In the genomic region with DNA sequence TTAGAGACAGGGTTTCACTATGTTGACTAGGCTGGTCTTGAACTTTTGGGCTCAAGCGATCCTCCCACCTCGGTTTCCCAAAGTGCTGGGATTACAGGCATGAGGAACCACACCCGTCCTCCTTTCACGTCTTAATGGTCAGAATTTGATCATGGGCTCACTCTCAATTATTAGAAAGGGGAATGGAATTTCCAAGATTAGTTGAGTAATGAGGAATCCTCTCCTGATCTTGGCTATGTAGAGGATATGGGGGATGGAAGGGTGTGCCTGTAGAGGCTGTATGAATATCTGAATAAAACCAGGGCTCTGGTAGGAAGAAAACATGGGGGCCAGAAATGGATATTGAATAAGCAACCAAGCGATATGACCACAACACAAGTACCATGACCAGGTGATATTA, we compare ENCODE assay signal across 25 cellular contexts. TPM values are rescaled to one million over a fixed set of nuclear protein-coding genes. Genes with fewer than 3 reads are reported as not detected.
DNase-seq lines count a peak whose midpoint lies in the region; ATAC-seq and TF ChIP-seq lines count a peak whose summit lies in the region.
"Had no signal": no experiment of that assay in that cellular context is flagged by ENCODE, and none has a peak within 500 bp of the region (broad histone marks: within the 10 kb centered on the region; RNA-seq: fewer than 3 reads in every experiment).

No MANE protein-coding gene starts in this region.

- H3K27me3 Mint-ChIP-seq in effector memory CD8-positive, alpha-beta T cell: no peaks in the 10 kb centered on the region
- H3K27me3 Mint-ChIP-seq: activated CD8-positive, alpha-beta T cell treated with anti-CD3 and anti-CD28 coated beads for 36 hours; progenitor cell of endocrine pancreas had no signal

- DNase-seq in GM23248 (peak; percentile 85), SK-N-SH (no peak), fibroblast of pulmonary artery (ENCODE audit: low read depth) (peak; percentile 42), NCI-H748 (lab: John Stamatoyannopoulos, UW; ENCODE audit: unreplicated experiment) (no peak), DMS153 (lab: John Stamatoyannopoulos, UW) (no peak)
- DNase-seq in effector memory CD8-positive, alpha-beta T cell: no peak
- DNase-seq: activated CD8-positive, alpha-beta T cell treated with anti-CD3 and anti-CD28 coated beads for 36 hours; activated naive CD4-positive, alpha-beta T cell treated with Interleukin-2 at 50 U/mL for 16 hours; amygdala; Caco-2; heart left ventricle; immature natural killer cell; Karpas-422; mucosa of descending colon; NCI-H1105 treated with DMSO at 0.1 percent for 48 hours; NCI-H2081; NCI-H510A treated with DMSO at 0.1 percent for 48 hours; stimulated activated CD4-positive, alpha-beta T cell treated with anti-CD3 and anti-CD28 coated beads, Interleukin-2, amount 100 ng/mL, for 24 hours; stimulated activated naive CD4-positive, alpha-beta T cell; T1000; thyroid gland had no signal

- H3K4me2 ChIP-seq in GM23248 (ENCODE audit: unreplicated experiment) (peak overlapping the region; percentile 32), SK-N-SH (no peak overlapping the region)
- H3K4me2 ChIP-seq: BLaER1 had no signal

- TF ChIP-seq CTCF in SK-N-SH (IDR thresholded peaks at IDR 0.05) (no peak), fibroblast of pulmonary artery (IDR thresholded peaks at IDR 0.05; ENCODE audit: low read length, missing control alignments) (no peak)

- CTCF ChIA-PET in SK-N-SH (lab: Yijun Ruan, JAX): no interaction called here

- 34 to 37% methylated on average over 5 of the region's 5 CpGs for WGBS in GM23248 (ENCODE audit: low coverage in 1 of 2, low lambda C conversion rate in 2 of 2, missing lambda C conversion rate in 2 of 2), 2 experiments
- 72% methylated on average over 5 of the region's 5 CpGs for WGBS in SK-N-SH (ENCODE audit: low lambda C conversion rate)

- H3K27ac ChIP-seq in GM23248 (peak overlapping the region; percentile 74), SK-N-SH (ENCODE audit: low read depth in 2 of 2, low read length in 1 of 2) (peak overlapping the region in 1 of 2 experiments; percentile 25; a peak in 2 of 4 replicates)
- H3K27ac ChIP-seq: BLaER1, heart left ventricle, thyroid gland had no signal

- no peak overlapping the region for H3K4me3 ChIP-seq in GM23248
- no peak overlapping the region for H3K4me3 ChIP-seq in SK-N-SH (ENCODE audit: low read depth in 2 of 2, low read length in 1 of 2)
- H3K4me3 ChIP-seq in fibroblast of pulmonary artery (replicated peaks; ENCODE audit: low read depth, low read length): no peak overlapping the region
- H3K4me3 ChIP-seq: BLaER1, heart left ventricle, mucosa of descending colon, thyroid gland had no signal

- H3K27me3 ChIP-seq in GM23248 (replicated peaks; ENCODE audit: insufficient read depth): no peaks in the 10 kb centered on the region
- H3K27me3 ChIP-seq in SK-N-SH (ENCODE audit: insufficient read depth): no peaks in the 10 kb centered on the region
- H3K27me3 ChIP-seq: BLaER1, heart left ventricle, thyroid gland had no signal

- H3K79me2 ChIP-seq in GM23248 (ENCODE audit: insufficient read depth): no peaks in the 10 kb centered on the region
- no peaks in the 10 kb centered on the region for H3K79me2 ChIP-seq in SK-N-SH (ENCODE audit: insufficient read depth)

- no peaks in the 10 kb centered on the region for H3K4me1 Mint-ChIP-seq in effector memory CD8-positive, alpha-beta T cell (ENCODE audit: low read depth in 2 of 2)
- H3K4me1 Mint-ChIP-seq: immature natural killer cell had no signal

- H3F3A ChIP-seq in GM23248 (ENCODE audit: insufficient read depth) (peaks cover 16% of the 10 kb centered on the region; the same call in 1 of the 2 replicates), SK-N-SH (replicated peaks; ENCODE audit: insufficient read depth) (peaks cover 9% of the 10 kb centered on the region)

- H2AFZ ChIP-seq in GM23248 (no peak overlapping the region; the same call in 1 of the 2 replicates), SK-N-SH (ENCODE audit: low read depth) (peak overlapping the region; percentile 2; the same call in 1 of the 2 replicates)

- no peaks in the 10 kb centered on the region for H3K9me3 Mint-ChIP-seq in effector memory CD8-positive, alpha-beta T cell
- H3K9me3 Mint-ChIP-seq: activated CD8-positive, alpha-beta T cell treated with anti-CD3 and anti-CD28 coated beads for 36 hours; immature natural killer cell had no signal

- 0 out of 2 replicates have a peak overlapping the region, but pooled peaks have one; percentile 32 for H3K9ac ChIP-seq in GM23248
- H3K9ac ChIP-seq in SK-N-SH: no peak overlapping the region
- H3K9ac ChIP-seq: BLaER1 had no signal

- ATAC-seq in GM18909 (IDR thresholded peaks at IDR 0.05; ENCODE audit: poor library complexity, unreplicated experiment): no peak
- no peak for ATAC-seq in effector memory CD8-positive, alpha-beta T cell (replicated peaks)
- ATAC-seq: activated CD8-positive, alpha-beta T cell treated with anti-CD3 and anti-CD28 coated beads for 36 hours; esophagus mucosa; heart left ventricle; mucosa of descending colon had no signal

- no peak overlapping the region for H3K27ac Mint-ChIP-seq in effector memory CD8-positive, alpha-beta T cell
- H3K27ac Mint-ChIP-seq: activated CD8-positive, alpha-beta T cell treated with anti-CD3 and anti-CD28 coated beads for 36 hours; immature natural killer cell; progenitor cell of endocrine pancreas had no signal

- H3K36me3 ChIP-seq in GM23248 (ENCODE audit: low read depth) (no peaks in the 10 kb centered on the region), SK-N-SH (replicated peaks in 1 of 2; ENCODE audit: control insufficient read depth in 1 of 2, insufficient read depth in 2 of 2, low read length in 1 of 2) (no peaks in the 10 kb centered on the region)
- H3K36me3 ChIP-seq: BLaER1, heart left ventricle, thyroid gland had no signal

- H3K4me3 Mint-ChIP-seq in effector memory CD8-positive, alpha-beta T cell: no peak overlapping the region
- H3K4me3 Mint-ChIP-seq: activated CD8-positive, alpha-beta T cell treated with anti-CD3 and anti-CD28 coated beads for 36 hours; immature natural killer cell had no signal

- no peak for TF ChIP-seq RAD21 in SK-N-SH (IDR thresholded peaks at IDR 0.05; ENCODE audit: low read length)

- peak in 1 of 2 experiments; percentile 36; a peak in 1 of 4 replicates for TF ChIP-seq EP300 in SK-N-SH (IDR thresholded peaks at IDR 0.05; ENCODE audit: borderline replicate concordance in 1 of 2, low read depth in 1 of 2, low read length in 1 of 2)

- no peaks in the 10 kb centered on the region for H3K9me2 ChIP-seq in GM23248 (ENCODE audit: insufficient read depth)
- H3K9me2 ChIP-seq in SK-N-SH: no peaks in the 10 kb centered on the region

- no peaks in the 10 kb centered on the region for H3K36me3 Mint-ChIP-seq in effector memory CD8-positive, alpha-beta T cell (ENCODE audit: insufficient read depth)
- H3K36me3 Mint-ChIP-seq: immature natural killer cell had no signal

- in situ Hi-C loops in GM23248 (cut with MboI): no loop called here

- POLR2A ChIA-PET in SK-N-SH (lab: Yijun Ruan, JAX): no interaction called here

- no peaks in the 10 kb centered on the region for H4K20me1 ChIP-seq in GM23248 (ENCODE audit: insufficient read depth)
- H4K20me1 ChIP-seq in SK-N-SH (ENCODE audit: insufficient read depth): no peaks in the 10 kb centered on the region
- H4K20me1 ChIP-seq: BLaER1 had no signal

- H3K4me1 ChIP-seq in GM23248 (ENCODE audit: insufficient read depth) (peaks cover 27% of the 10 kb centered on the region), SK-N-SH (ENCODE audit: control insufficient read depth in 1 of 2, insufficient read depth in 2 of 2, low read depth in 1 of 2, low read length in 1 of 2) (peaks cover 0 to 19% of the 10 kb centered on the region in 2 experiments; a peak in 2 of 4 replicates)
- H3K4me1 ChIP-seq: BLaER1, Caco-2, thyroid gland had no signal

- H3K9me3 ChIP-seq in GM23248 (ENCODE audit: low read depth) (no peaks in the 10 kb centered on the region), SK-N-SH (no peaks in the 10 kb centered on the region)
- H3K9me3 ChIP-seq: BLaER1, Caco-2, heart left ventricle, mucosa of descending colon, thyroid gland had no signal

TF ChIP-seq in SK-N-SH, 30 proteins besides CTCF, POLR2A, EP300 and RAD21:
- TF ChIP-seq TCF12 (IDR thresholded peaks at IDR 0.05): peak; percentile 23; the same call in 1 of the 2 replicates
- no peak for TF ChIP-seq RFX5 (IDR thresholded peaks at IDR 0.05; ENCODE audit: low read length)
- 0 out of 2 replicates have a peak, but pooled peaks have one; percentile 9 for TF ChIP-seq FOSL2 (IDR thresholded peaks at IDR 0.05; ENCODE audit: borderline replicate concordance, low read depth)
- no peak for TF ChIP-seq JUND (IDR thresholded peaks at IDR 0.05)

RNA-seq across cellular contexts. Expression of gene SMURF2, which starts 25.9 kb away (rescaled TPM):
- total RNA-seq in GM23248 (2014; rRNA removed; shearing (Covaris generic)): 157 and 159 TPM in 2 replicates
- polyA plus RNA-seq in GM23248 (2016; fragmentation: Nextera tagmentation; extraction: Ambion mirVana): 50.8 and 54.3 TPM in 2 replicates
- polyA plus RNA-seq in SK-N-SH (2012; rRNA removed): 36.6 and 52.4 TPM in 2 replicates
- 48.8 and 53.0 TPM in 2 replicates for polyA plus RNA-seq in SK-N-SH (2012; cell fraction: cytosol; rRNA removed)
- 45.2 and 104 TPM in 2 replicates for polyA plus RNA-seq in SK-N-SH (2012; cell fraction: nucleus; rRNA removed)

Comparison
In these comparisons a context has a peak if more than half of its experiments do, and no peak if none do; other contexts are left out.
1. DNase-seq: peak in GM23248 (single experiment) and fibroblast of pulmonary artery (single experiment); none in SK-N-SH (single experiment), NCI-H748 (single experiment), effector memory CD8-positive, alpha-beta T cell (0 of 3) and DMS153 (single experiment).